ENCODE assay signal across 17 cellular contexts in genomic region chr18:28078849-28079248, GRCh38.
DNase-seq lines count a peak whose midpoint lies in the region; ATAC-seq and TF ChIP-seq lines count a peak whose summit lies in the region.
"Had no signal": no experiment of that assay in that cellular context is flagged by ENCODE, and none has a peak within 500 bp of the region (broad histone marks: within the 10 kb centered on the region; RNA-seq: fewer than 3 reads in every experiment).

No MANE protein-coding gene starts in this region.

- POLR2A ChIA-PET in activated CD4-positive, alpha-beta T cell treated with anti-CD3 and anti-CD28 coated beads for 36 hours (lab: Charles Lee) = no interaction called here

- no peaks in the 10 kb centered on the region for H3K36me3 ChIP-seq in GM23248 (ENCODE audit: low read depth)
- H3K36me3 ChIP-seq in OCI-LY3 (replicated peaks; ENCODE audit: low read depth, low read length) = no peaks in the 10 kb centered on the region
- no peaks in the 10 kb centered on the region for H3K36me3 ChIP-seq in osteoblast (ENCODE audit: insufficient read depth, low read length)

- H2AFZ ChIP-seq in GM23248 (no peak overlapping the region), OCI-LY3 (ENCODE audit: low read depth, low read length) (no peak overlapping the region), osteoblast (ENCODE audit: low read length) (no peak overlapping the region)

- H3F3A ChIP-seq in GM23248 (ENCODE audit: insufficient read depth) = peaks cover 20% of the 10 kb centered on the region

- no peaks in the 10 kb centered on the region for H4K20me1 ChIP-seq in GM23248 (ENCODE audit: insufficient read depth)
- no peaks in the 10 kb centered on the region for H4K20me1 ChIP-seq in OCI-LY3 (ENCODE audit: insufficient read depth, low read length)
- H4K20me1 ChIP-seq in osteoblast (ENCODE audit: insufficient read depth, low read length) = no peaks in the 10 kb centered on the region

- H3K27ac Mint-ChIP-seq in activated CD4-positive, alpha-beta T cell treated with anti-CD3 and anti-CD28 coated beads for 36 hours = no peak overlapping the region
- H3K27ac Mint-ChIP-seq: CD4-positive, alpha-beta memory T cell; H9 had no signal

- H3K9me3 Mint-ChIP-seq in activated CD4-positive, alpha-beta T cell treated with anti-CD3 and anti-CD28 coated beads for 36 hours (ENCODE audit: low read depth) = peaks cover 5% of the 10 kb centered on the region
- H3K9me3 Mint-ChIP-seq: H9 had no signal

- H3K36me3 Mint-ChIP-seq in activated CD4-positive, alpha-beta T cell treated with anti-CD3 and anti-CD28 coated beads for 36 hours (ENCODE audit: low read depth) = no peaks in the 10 kb centered on the region
- H3K36me3 Mint-ChIP-seq: CD4-positive, alpha-beta memory T cell had no signal

- H3K4me3 ChIP-seq in GM23248 = no peak overlapping the region
- H3K4me3 ChIP-seq in OCI-LY3 (ENCODE audit: low read length) = no peak overlapping the region
- H3K4me3 ChIP-seq in fibroblast of villous mesenchyme (ENCODE audit: low read depth, low read length) = no peak overlapping the region
- no peak overlapping the region for H3K4me3 ChIP-seq in osteoblast (ENCODE audit: insufficient read depth, low read length)

- peak; percentile 10 for DNase-seq in GM23248
- peak; percentile 52 for DNase-seq in fibroblast of villous mesenchyme (ENCODE audit: low read depth)
- DNase-seq in osteoblast (ENCODE audit: insufficient read length, low spot score, missing footprints) = no peak
- no peak for DNase-seq in activated CD4-positive, alpha-beta T cell treated with anti-CD3 and anti-CD28 coated beads for 36 hours
- DNase-seq in NCI-H345 treated with DMSO at 0.1 percent for 48 hours (lab: John Stamatoyannopoulos, UW; ENCODE audit: unreplicated experiment) = no peak
- DNase-seq in HPDE6-E6E7 (ENCODE audit: extremely low spot score) = no peak
- DNase-seq in NCI-H748 treated with DMSO at 0.1 percent for 48 hours (lab: John Stamatoyannopoulos, UW) = no peak
- DNase-seq: CD4-positive, alpha-beta memory T cell; GF-D8; H9; NCI-H187; NCI-H345; NCI-H526 treated with DMSO at 0.1 percent for 48 hours; OCI-M1; RPMI8226; SIG-M5 had no signal

- peak overlapping the region; percentile 3; the same call in 1 of the 2 replicates for H3K27ac ChIP-seq in GM23248
- H3K27ac ChIP-seq in OCI-LY3 (ENCODE audit: low read length) = no peak overlapping the region
- H3K27ac ChIP-seq in osteoblast (ENCODE audit: low read depth, low read length) = peak overlapping the region; percentile 40

- in situ Hi-C loops in GM23248 (cut with MboI) = no loop called here

- no peaks in the 10 kb centered on the region for H3K27me3 Mint-ChIP-seq in activated CD4-positive, alpha-beta T cell treated with anti-CD3 and anti-CD28 coated beads for 36 hours
- H3K27me3 Mint-ChIP-seq: CD4-positive, alpha-beta memory T cell had no signal

- H3K9me3 ChIP-seq in GM23248 (ENCODE audit: low read depth) (no peaks in the 10 kb centered on the region), OCI-LY3 (ENCODE audit: insufficient read depth, low read length) (no peaks in the 10 kb centered on the region), osteoblast (ENCODE audit: low read depth, low read length) (no peaks in the 10 kb centered on the region)

- H3K9me2 ChIP-seq in GM23248 (ENCODE audit: insufficient read depth) = no peaks in the 10 kb centered on the region; the same call in 1 of the 2 replicates

- H3K4me2 ChIP-seq in GM23248 (ENCODE audit: unreplicated experiment) (no peak overlapping the region), OCI-LY3 (ENCODE audit: low read length) (peak overlapping the region; percentile 42), osteoblast (ENCODE audit: insufficient read depth, low read length) (no peak overlapping the region)

- TF ChIP-seq CTCF in OCI-LY3 (IDR thresholded peaks at IDR 0.05; ENCODE audit: low read depth, low read length) (no peak), fibroblast of villous mesenchyme (IDR thresholded peaks at IDR 0.05; ENCODE audit: insufficient read depth, low read depth, low read length) (no peak), osteoblast (IDR thresholded peaks at IDR 0.05; ENCODE audit: extremely low read depth, low read depth, low read length) (no peak)

- H3K4me1 Mint-ChIP-seq in activated CD4-positive, alpha-beta T cell treated with anti-CD3 and anti-CD28 coated beads for 36 hours = no peaks in the 10 kb centered on the region
- H3K4me1 Mint-ChIP-seq: CD4-positive, alpha-beta memory T cell had no signal

- 37 to 47% methylated on average over 2 of the region's 2 CpGs for WGBS in GM23248 (ENCODE audit: low coverage in 1 of 2, low lambda C conversion rate in 2 of 2, missing lambda C conversion rate in 2 of 2), 2 experiments

- CTCF ChIA-PET in activated CD4-positive, alpha-beta T cell treated with anti-CD3 and anti-CD28 coated beads for 36 hours (lab: Charles Lee) = no interaction called here

- H3K27me3 ChIP-seq in GM23248 (replicated peaks; ENCODE audit: insufficient read depth) = no peaks in the 10 kb centered on the region
- no peaks in the 10 kb centered on the region for H3K27me3 ChIP-seq in OCI-LY3 (ENCODE audit: low read depth, low read length)
- no peaks in the 10 kb centered on the region for H3K27me3 ChIP-seq in osteoblast (ENCODE audit: insufficient read depth, low read length)

- ATAC-seq in activated CD4-positive, alpha-beta T cell treated with anti-CD3 and anti-CD28 coated beads for 36 hours = no peak

- no peak overlapping the region for H3K4me3 Mint-ChIP-seq in activated CD4-positive, alpha-beta T cell treated with anti-CD3 and anti-CD28 coated beads for 36 hours
- H3K4me3 Mint-ChIP-seq: CD4-positive, alpha-beta memory T cell; H9 had no signal

- intact Hi-C loops in activated CD4-positive, alpha-beta T cell treated with anti-CD3 and anti-CD28 coated beads for 36 hours (cut with DNase I, micrococcal nuclease) = no loop called here

- H3K79me2 ChIP-seq in GM23248 (ENCODE audit: insufficient read depth) (peaks cover 97% of the 10 kb centered on the region), OCI-LY3 (ENCODE audit: low read length) (no peaks in the 10 kb centered on the region), osteoblast (ENCODE audit: insufficient read depth, low read length) (peaks cover 72% of the 10 kb centered on the region)

- H3K4me1 ChIP-seq in GM23248 (ENCODE audit: insufficient read depth) = peaks cover 69% of the 10 kb centered on the region
- peaks cover 40% of the 10 kb centered on the region for H3K4me1 ChIP-seq in OCI-LY3 (ENCODE audit: low read length)
- peaks cover 24% of the 10 kb centered on the region for H3K4me1 ChIP-seq in osteoblast (ENCODE audit: insufficient read depth, low read length)

- H3K9ac ChIP-seq in GM23248 = no peak overlapping the region
- no peak overlapping the region for H3K9ac ChIP-seq in OCI-LY3 (ENCODE audit: low read length)

Comparison
In these comparisons a context has a peak if more than half of its experiments do, and no peak if none do; other contexts are left out.
1. DNase-seq: peak in GM23248 (single experiment) and fibroblast of villous mesenchyme (single experiment); none in osteoblast (single experiment), activated CD4-positive, alpha-beta T cell treated with anti-CD3 and anti-CD28 coated beads for 36 hours (single experiment), NCI-H345 treated with DMSO at 0.1 percent for 48 hours (single experiment), HPDE6-E6E7 (single experiment) and NCI-H748 treated with DMSO at 0.1 percent for 48 hours (single experiment).